In the genomic region with DNA sequence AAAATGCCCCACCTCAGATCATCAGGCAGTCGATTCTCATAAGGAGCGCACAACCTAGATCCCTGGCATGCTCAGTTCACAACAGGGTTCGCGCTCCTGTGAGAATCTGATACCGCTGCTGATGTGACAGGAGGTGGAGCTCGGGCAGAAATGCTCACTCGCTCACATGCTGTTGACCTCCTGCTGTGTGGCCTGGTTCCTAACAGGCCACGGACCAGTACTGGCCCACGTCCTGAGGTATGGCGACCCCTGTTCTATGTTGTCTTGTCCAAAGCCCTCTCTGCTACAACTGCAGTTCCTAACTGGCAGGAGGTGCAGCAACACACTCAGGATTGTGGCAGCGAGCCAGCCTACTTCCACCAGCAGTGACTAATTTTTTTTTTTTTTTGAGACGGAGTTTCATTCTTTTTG, we compare ENCODE assay signal across 1 cellular context.
TF ChIP-seq lines count a peak whose summit lies in the region.

No MANE protein-coding gene starts in this region.

TF ChIP-seq in GM23338, 12 proteins besides CTCF, POLR2A, EP300 and RAD21 (continued from another document):
- TF ChIP-seq, protein P1, sequence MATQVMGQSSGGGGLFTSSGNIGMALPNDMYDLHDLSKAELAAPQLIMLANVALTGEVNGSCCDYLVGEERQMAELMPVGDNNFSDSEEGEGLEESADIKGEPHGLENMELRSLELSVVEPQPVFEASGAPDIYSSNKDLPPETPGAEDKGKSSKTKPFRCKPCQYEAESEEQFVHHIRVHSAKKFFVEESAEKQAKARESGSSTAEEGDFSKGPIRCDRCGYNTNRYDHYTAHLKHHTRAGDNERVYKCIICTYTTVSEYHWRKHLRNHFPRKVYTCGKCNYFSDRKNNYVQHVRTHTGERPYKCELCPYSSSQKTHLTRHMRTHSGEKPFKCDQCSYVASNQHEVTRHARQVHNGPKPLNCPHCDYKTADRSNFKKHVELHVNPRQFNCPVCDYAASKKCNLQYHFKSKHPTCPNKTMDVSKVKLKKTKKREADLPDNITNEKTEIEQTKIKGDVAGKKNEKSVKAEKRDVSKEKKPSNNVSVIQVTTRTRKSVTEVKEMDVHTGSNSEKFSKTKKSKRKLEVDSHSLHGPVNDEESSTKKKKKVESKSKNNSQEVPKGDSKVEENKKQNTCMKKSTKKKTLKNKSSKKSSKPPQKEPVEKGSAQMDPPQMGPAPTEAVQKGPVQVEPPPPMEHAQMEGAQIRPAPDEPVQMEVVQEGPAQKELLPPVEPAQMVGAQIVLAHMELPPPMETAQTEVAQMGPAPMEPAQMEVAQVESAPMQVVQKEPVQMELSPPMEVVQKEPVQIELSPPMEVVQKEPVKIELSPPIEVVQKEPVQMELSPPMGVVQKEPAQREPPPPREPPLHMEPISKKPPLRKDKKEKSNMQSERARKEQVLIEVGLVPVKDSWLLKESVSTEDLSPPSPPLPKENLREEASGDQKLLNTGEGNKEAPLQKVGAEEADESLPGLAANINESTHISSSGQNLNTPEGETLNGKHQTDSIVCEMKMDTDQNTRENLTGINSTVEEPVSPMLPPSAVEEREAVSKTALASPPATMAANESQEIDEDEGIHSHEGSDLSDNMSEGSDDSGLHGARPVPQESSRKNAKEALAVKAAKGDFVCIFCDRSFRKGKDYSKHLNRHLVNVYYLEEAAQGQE (IDR thresholded peaks at IDR 0.05; ENCODE audit: unreplicated experiment): no peak
- TF ChIP-seq POLR2AphosphoS5 (IDR thresholded peaks at IDR 0.05; ENCODE audit: low read depth): no peak
- TF ChIP-seq, protein P2, sequence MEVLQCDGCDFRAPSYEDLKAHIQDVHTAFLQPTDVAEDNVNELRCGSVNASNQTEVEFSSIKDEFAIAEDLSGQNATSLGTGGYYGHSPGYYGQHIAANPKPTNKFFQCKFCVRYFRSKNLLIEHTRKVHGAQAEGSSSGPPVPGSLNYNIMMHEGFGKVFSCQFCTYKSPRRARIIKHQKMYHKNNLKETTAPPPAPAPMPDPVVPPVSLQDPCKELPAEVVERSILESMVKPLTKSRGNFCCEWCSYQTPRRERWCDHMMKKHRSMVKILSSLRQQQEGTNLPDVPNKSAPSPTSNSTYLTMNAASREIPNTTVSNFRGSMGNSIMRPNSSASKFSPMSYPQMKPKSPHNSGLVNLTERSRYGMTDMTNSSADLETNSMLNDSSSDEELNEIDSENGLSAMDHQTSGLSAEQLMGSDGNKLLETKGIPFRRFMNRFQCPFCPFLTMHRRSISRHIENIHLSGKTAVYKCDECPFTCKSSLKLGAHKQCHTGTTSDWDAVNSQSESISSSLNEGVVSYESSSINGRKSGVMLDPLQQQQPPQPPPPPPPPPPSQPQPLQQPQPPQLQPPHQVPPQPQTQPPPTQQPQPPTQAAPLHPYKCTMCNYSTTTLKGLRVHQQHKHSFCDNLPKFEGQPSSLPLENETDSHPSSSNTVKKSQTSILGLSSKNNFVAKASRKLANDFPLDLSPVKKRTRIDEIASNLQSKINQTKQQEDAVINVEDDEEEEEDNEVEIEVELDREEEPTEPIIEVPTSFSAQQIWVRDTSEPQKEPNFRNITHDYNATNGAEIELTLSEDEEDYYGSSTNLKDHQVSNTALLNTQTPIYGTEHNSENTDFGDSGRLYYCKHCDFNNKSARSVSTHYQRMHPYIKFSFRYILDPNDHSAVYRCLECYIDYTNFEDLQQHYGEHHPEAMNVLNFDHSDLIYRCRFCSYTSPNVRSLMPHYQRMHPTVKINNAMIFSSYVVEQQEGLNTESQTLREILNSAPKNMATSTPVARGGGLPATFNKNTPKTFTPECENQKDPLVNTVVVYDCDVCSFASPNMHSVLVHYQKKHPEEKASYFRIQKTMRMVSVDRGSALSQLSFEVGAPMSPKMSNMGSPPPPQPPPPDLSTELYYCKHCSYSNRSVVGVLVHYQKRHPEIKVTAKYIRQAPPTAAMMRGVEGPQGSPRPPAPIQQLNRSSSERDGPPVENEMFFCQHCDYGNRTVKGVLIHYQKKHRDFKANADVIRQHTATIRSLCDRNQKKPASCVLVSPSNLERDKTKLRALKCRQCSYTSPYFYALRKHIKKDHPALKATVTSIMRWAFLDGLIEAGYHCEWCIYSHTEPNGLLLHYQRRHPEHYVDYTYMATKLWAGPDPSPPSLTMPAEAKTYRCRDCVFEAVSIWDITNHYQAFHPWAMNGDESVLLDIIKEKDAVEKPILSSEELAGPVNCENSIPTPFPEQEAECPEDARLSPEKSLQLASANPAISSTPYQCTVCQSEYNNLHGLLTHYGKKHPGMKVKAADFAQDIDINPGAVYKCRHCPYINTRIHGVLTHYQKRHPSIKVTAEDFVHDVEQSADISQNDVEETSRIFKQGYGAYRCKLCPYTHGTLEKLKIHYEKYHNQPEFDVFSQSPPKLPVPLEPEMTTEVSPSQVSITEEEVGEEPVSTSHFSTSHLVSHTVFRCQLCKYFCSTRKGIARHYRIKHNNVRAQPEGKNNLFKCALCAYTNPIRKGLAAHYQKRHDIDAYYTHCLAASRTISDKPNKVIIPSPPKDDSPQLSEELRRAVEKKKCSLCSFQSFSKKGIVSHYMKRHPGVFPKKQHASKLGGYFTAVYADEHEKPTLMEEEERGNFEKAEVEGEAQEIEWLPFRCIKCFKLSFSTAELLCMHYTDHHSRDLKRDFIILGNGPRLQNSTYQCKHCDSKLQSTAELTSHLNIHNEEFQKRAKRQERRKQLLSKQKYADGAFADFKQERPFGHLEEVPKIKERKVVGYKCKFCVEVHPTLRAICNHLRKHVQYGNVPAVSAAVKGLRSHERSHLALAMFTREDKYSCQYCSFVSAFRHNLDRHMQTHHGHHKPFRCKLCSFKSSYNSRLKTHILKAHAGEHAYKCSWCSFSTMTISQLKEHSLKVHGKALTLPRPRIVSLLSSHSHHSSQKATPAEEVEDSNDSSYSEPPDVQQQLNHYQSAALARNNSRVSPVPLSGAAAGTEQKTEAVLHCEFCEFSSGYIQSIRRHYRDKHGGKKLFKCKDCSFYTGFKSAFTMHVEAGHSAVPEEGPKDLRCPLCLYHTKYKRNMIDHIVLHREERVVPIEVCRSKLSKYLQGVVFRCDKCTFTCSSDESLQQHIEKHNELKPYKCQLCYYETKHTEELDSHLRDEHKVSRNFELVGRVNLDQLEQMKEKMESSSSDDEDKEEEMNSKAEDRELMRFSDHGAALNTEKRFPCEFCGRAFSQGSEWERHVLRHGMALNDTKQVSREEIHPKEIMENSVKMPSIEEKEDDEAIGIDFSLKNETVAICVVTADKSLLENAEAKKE (CRISPR knock-in tag; IDR thresholded peaks at IDR 0.05): no peak
